In genomic region chr5:41843456-41844112, GRCh38 we compare ENCODE assay signal across 8 cellular contexts. TPM values are rescaled to one million over a fixed set of nuclear protein-coding genes. Genes with fewer than 3 reads are reported as not detected.
DNase-seq lines count a peak whose midpoint lies in the region; ATAC-seq, FAIRE-seq and TF ChIP-seq lines count a peak whose summit lies in the region.

No MANE protein-coding gene starts in this region.

- intact Hi-C loops in ascending aorta (cut with DNase I) (loop anchor here (1.0 to 5.0 kb wide), 4 partner anchors 51 to 936 kb away; partner anchors contain the start of gene C7), spleen (cut with DNase I; ENCODE audit: low total_unique reads) (loop anchor here (5.0 to 10.0 kb wide), 2 partner anchors 569 to 941 kb away; no protein-coding TSS in a partner anchor)

- peak; percentile 78 for TF ChIP-seq CTCF in D721Med (IDR thresholded peaks at IDR 0.05; ENCODE audit: insufficient read depth, missing control alignments)
- peak; percentile 57 to 81 (median 70) for TF ChIP-seq CTCF in ascending aorta (IDR thresholded peaks at IDR 0.05)
- peak; percentile 22 to 75 (median 67) for TF ChIP-seq CTCF in spleen (IDR thresholded peaks at IDR 0.05 in 8 of 11, conservative IDR thresholded peaks at IDR 0.05 in 3 of 11)

- H3K27me3 ChIP-seq in ascending aorta (no peaks in the 10 kb centered on the region), spleen (replicated peaks in 1 of 7) (no peaks in the 10 kb centered on the region)

- H3K9me3 ChIP-seq in ascending aorta: no peaks in the 10 kb centered on the region
- no peaks in the 10 kb centered on the region for H3K9me3 ChIP-seq in spleen

- DNase-seq in D721Med (ENCODE audit: insufficient read length, low spot score) (no peak), NCI-H446 (lab: John Stamatoyannopoulos, UW) (peak; percentile 73 to 84), ascending aorta (ENCODE audit: low spot score in 2 of 2) (no peak), hippocampal formation (lab: John Stamatoyannopoulos, UW) (peak; percentile 5 to 54), spleen (no peak)
- no peak for DNase-seq in stimulated activated CD4-positive, alpha-beta T cell treated with anti-CD3 and anti-CD28 coated beads, Interleukin-4, amount 100 ng/mL, for 1 hour

- H3K4me1 ChIP-seq in ascending aorta (no peaks in the 10 kb centered on the region), spleen (peaks cover 0 to 3% (median 0%) of the 10 kb centered on the region in 6 donors)

- H3K4me3 ChIP-seq in ascending aorta: no peak overlapping the region
- H3K4me3 ChIP-seq in spleen: no peak overlapping the region

- H3K27ac ChIP-seq in ascending aorta (no peak overlapping the region), spleen (no peak overlapping the region)

- WGBS in spleen, 5 donors: 29 to 41% (median 40%) methylated on average over 5 of the region's 5 CpGs

- FAIRE-seq in D721Med (lab: Jason Lieb, UNC): peak; percentile 46

- no peak for TF ChIP-seq POLR2A in spleen (IDR thresholded peaks at IDR 0.05)

- H3K36me3 ChIP-seq in ascending aorta (peaks cover 0 to 3% of the 10 kb centered on the region in 2 donors), spleen (peaks cover 0 to 55% (median 6%) of the 10 kb centered on the region in 6 donors)

- ATAC-seq in GM19397 (IDR thresholded peaks at IDR 0.05; ENCODE audit: unreplicated experiment) (peak; percentile 41), HG03378 (IDR thresholded peaks at IDR 0.05; ENCODE audit: unreplicated experiment) (peak; percentile 38)

RNA-seq across cellular contexts. Expression of gene OXCT1, which starts 26.6 kb away (rescaled TPM):
- 3.1 TPM for total RNA-seq in ascending aorta
- 10 to 100 TPM; 11.0 to 16.7 (median 14.2) TPM for total RNA-seq in spleen
- polyA plus RNA-seq in spleen: 10 to 100 TPM in 2 of 3 donors, 1 to 10 TPM in 1; 7.0 to 11.9 (median 10.1) TPM

Comparison
In these comparisons a context has a peak if more than half of its experiments do, and no peak if none do; other contexts are left out.
1. DNase-seq: peak in NCI-H446 (2 of 2) and hippocampal formation (2 of 2); none in D721Med (single experiment), ascending aorta (0 of 2), spleen (single experiment) and stimulated activated CD4-positive, alpha-beta T cell treated with anti-CD3 and anti-CD28 coated beads, Interleukin-4, amount 100 ng/mL, for 1 hour (single experiment).
2. Peak in every context shown above with its lines, with median percentiles within 50 percentile points of each other: CTCF ChIP-seq.